In genomic region chr15:77983091-77983707, GRCh38 we compare ENCODE assay signal across 20 cellular contexts.
DNase-seq lines count a peak whose midpoint lies in the region; ATAC-seq, FAIRE-seq and TF ChIP-seq lines count a peak whose summit lies in the region.
"Had no signal": no experiment of that assay in that cellular context is flagged by ENCODE, and none has a peak within 500 bp of the region (broad histone marks: within the 10 kb centered on the region; RNA-seq: fewer than 3 reads in every experiment).

No MANE protein-coding gene starts in this region.

- peak; percentile 13 for FAIRE-seq in GM12878 (lab: Jason Lieb, UNC)
- FAIRE-seq in small intestine (lab: Jason Lieb, UNC), result no peak

- H3K27ac ChIP-seq in GM12878 (ENCODE audit: control insufficient read depth, insufficient read depth) (no peak overlapping the region), transverse colon (no peak overlapping the region), small intestine (ENCODE audit: low read depth in 1 of 2, low read length in 1 of 2) (no peak overlapping the region)
- H3K27ac ChIP-seq: C4-2B, HL-60, SJCRH30 had no signal

- no peaks in the 10 kb centered on the region for H3K4me1 ChIP-seq in GM12878 (ENCODE audit: control insufficient read depth, insufficient read depth, low read length)
- peaks cover 0 to 9% (median 0%) of the 10 kb centered on the region in 4 donors for H3K4me1 ChIP-seq in transverse colon
- H3K4me1 ChIP-seq in small intestine (ENCODE audit: control insufficient read depth in 2 of 2, insufficient read depth in 1 of 2, low read depth in 1 of 2, low read length in 1 of 2), result no peaks in the 10 kb centered on the region

- POLR2A ChIA-PET in GM12878 (lab: Charles Lee), result no interaction called here

- in situ Hi-C loops in GM12878 (cut with MboI) (no loop called here), transverse colon (cut with MboI; ENCODE audit: low pct_ligation_motif_present in 1 of 4, low pct_unique_long_range_greater_than_20kb in 1 of 4, low sequenced_read_pairs in 3 of 4) (no loop called here)

- ATAC-seq in GM12878, result no peak

- RAD21 ChIA-PET in GM12878 (lab: Charles Lee; ENCODE audit: unreplicated experiment), result interaction anchor here (2.1 kb wide), 1 partner anchor 125 kb away, joined by 8 read pairs; no protein-coding TSS in a partner anchor

- CTCF ChIA-PET in GM12878 (lab: Yijun Ruan, JAX), result interaction anchor here (0.6 to 2.8 kb wide), 6 partner anchors 17 to 127 kb away, joined by 3 to 17 read pairs (median 4); no protein-coding TSS in a partner anchor

- no peak overlapping the region for H3K4me2 ChIP-seq in GM12878 (ENCODE audit: control insufficient read depth, insufficient read depth)

- H2AFZ ChIP-seq in GM12878 (ENCODE audit: control insufficient read depth, low read depth, low read length), result no peak overlapping the region

- no peak for TF ChIP-seq RAD21 in GM12878 (IDR thresholded peaks at IDR 0.05; ENCODE audit: insufficient read depth, low read depth, low read length)

- H4K20me1 ChIP-seq in GM12878 (ENCODE audit: control insufficient read depth, insufficient read depth), result no peaks in the 10 kb centered on the region

- WGBS in GM12878 (ENCODE audit: insufficient coverage, insufficient replicate concordance, low lambda C conversion rate, missing lambda C conversion rate), result 58% methylated on average over 10 of the region's 10 CpGs
- WGBS in transverse colon (ENCODE audit: low coverage in 1 of 2), 2 donors, result 86% methylated on average over 9 of the region's 10 CpGs; no CpG with 5 or more reads in 1 of the 2 donors
- 68 to 77% (median 70%) methylated on average over 10 of the region's 10 CpGs for WGBS in small intestine, 3 donors

- no peaks in the 10 kb centered on the region for H3K79me2 ChIP-seq in GM12878 (ENCODE audit: control insufficient read depth, insufficient read depth, low read length)

- no TSS peak for BruUV-seq in GM12878 (replicated peaks; lab: Mats Ljungman, UMichigan)

- no peak overlapping the region for H3K9ac ChIP-seq in GM12878 (ENCODE audit: control insufficient read depth, insufficient read depth, low read length)

- SMC1A ChIA-PET in GM12878 (lab: Charles Lee; ENCODE audit: uncharacterized antibody, unreplicated experiment), result interaction anchor here (1.2 kb wide), 1 partner anchor 129 kb away, joined by 3 read pairs; no protein-coding TSS in a partner anchor

- H3K4me3 ChIP-seq in GM12878 (no peak overlapping the region), transverse colon (no peak overlapping the region), small intestine (ENCODE audit: low read depth in 1 of 2, low read length in 2 of 2) (no peak overlapping the region)
- H3K4me3 ChIP-seq: SJCRH30 had no signal

- intact Hi-C loops in GM12878 (cut with micrococcal nuclease; ENCODE audit: unreplicated experiment), result no loop called here
- intact Hi-C loops in transverse colon (cut with DNase I; ENCODE audit: low total_unique reads), result no loop called here

- no peaks in the 10 kb centered on the region for H3K27me3 ChIP-seq in GM12878 (replicated peaks in 1 of 2; ENCODE audit: control insufficient read depth in 2 of 2, insufficient read depth in 2 of 2, low read length in 1 of 2)
- H3K27me3 ChIP-seq in transverse colon, result no peaks in the 10 kb centered on the region
- H3K27me3 ChIP-seq in small intestine (ENCODE audit: control insufficient read depth in 2 of 2, insufficient read depth in 2 of 2, low read length in 2 of 2), result no peaks in the 10 kb centered on the region
- H3K27me3 ChIP-seq: SJCRH30 had no signal

- TF ChIP-seq CTCF in GM12878 (IDR thresholded peaks at IDR 0.05 in 2 of 3, conservative IDR thresholded peaks at IDR 0.05 in 1 of 3; ENCODE audit: control insufficient read depth in 2 of 3, extremely low read depth in 1 of 3, insufficient read depth in 1 of 3, low read depth in 3 of 3, low read length in 3 of 3) (no peak), GM10266 (IDR thresholded peaks at IDR 0.05; ENCODE audit: control insufficient read depth, insufficient read depth, low read depth, missing control alignments) (no peak), transverse colon (IDR thresholded peaks at IDR 0.05) (no peak)

- DNase-seq in activated CD8-positive, alpha-beta memory T cell treated with anti-CD3 and anti-CD28 coated beads, Interleukin-2, amount 50 U/mL, for 4 hours, result peak; percentile 2
- no peak for DNase-seq in activated CD8-positive, alpha-beta memory T cell treated with anti-CD3 and anti-CD28 coated beads, Interleukin-2, amount 50 U/mL, for 48 hours
- no peak for DNase-seq in GM12878 (ENCODE audit: low read depth, low spot score)
- DNase-seq in mesenteric fat pad (ENCODE audit: low spot score), result peak; percentile 45
- DNase-seq in ureter (ENCODE audit: low spot score), result peak; percentile 23
- DNase-seq in GM10266 (ENCODE audit: extremely low spot score), result no peak
- no peak for DNase-seq in transverse colon
- DNase-seq in small intestine, result no peak
- DNase-seq: 8988T, AML-193, HCEC 1CT, NCI-H1092 treated with DMSO at 0.1 percent for 48 hours, NCI-H1436 treated with DMSO at 0.1 percent for 48 hours, NCI-H1930, NCI-H226, NCI-H510A treated with DMSO at 0.1 percent for 48 hours, NCI-H748 treated with DMSO at 0.1 percent for 48 hours had no signal

- H3K36me3 ChIP-seq in GM12878 (ENCODE audit: control insufficient read depth in 2 of 2, insufficient read depth in 2 of 2, low read length in 1 of 2), result no peaks in the 10 kb centered on the region
- no peaks in the 10 kb centered on the region for H3K36me3 ChIP-seq in transverse colon
- H3K36me3 ChIP-seq in small intestine (ENCODE audit: control insufficient read depth in 2 of 2, insufficient read depth in 2 of 2, low read length in 2 of 2), result no peaks in the 10 kb centered on the region
- H3K36me3 ChIP-seq: SJCRH30 had no signal

- H3K9me3 ChIP-seq in GM12878 (replicated peaks; ENCODE audit: control insufficient read depth, insufficient read depth, low read length) (no peaks in the 10 kb centered on the region), transverse colon (no peaks in the 10 kb centered on the region), small intestine (ENCODE audit: control insufficient read depth, low read depth) (no peaks in the 10 kb centered on the region)
- H3K9me3 ChIP-seq: SJCRH30 had no signal

- TF ChIP-seq POLR2A in GM12878 (IDR thresholded peaks at IDR 0.05; ENCODE audit: low read depth, low read length) (no peak), transverse colon (IDR thresholded peaks at IDR 0.05) (no peak)

- TF ChIP-seq EP300 in GM12878 (IDR thresholded peaks at IDR 0.05; ENCODE audit: borderline replicate concordance in 1 of 2, control insufficient read depth in 1 of 2, low read depth in 2 of 2, low read length in 2 of 2) (no peak), transverse colon (IDR thresholded peaks at IDR 0.05; ENCODE audit: low read depth) (no peak)

TF ChIP-seq in GM12878, 131 proteins besides CTCF, POLR2A, EP300 and RAD21 (continues in another document):
- TF ChIP-seq PAX5 (IDR thresholded peaks at IDR 0.05; ENCODE audit: borderline replicate concordance, low read depth, low read length) (no peak), PKNOX1 (IDR thresholded peaks at IDR 0.05) (no peak), BCL3 (IDR thresholded peaks at IDR 0.05; ENCODE audit: borderline replicate concordance, insufficient read depth, low read depth, low read length, poor library complexity, severe bottlenecking) (no peak), SREBF2 (IDR thresholded peaks at IDR 0.05; ENCODE audit: low read length) (no peak), POLR2AphosphoS2 (IDR thresholded peaks at IDR 0.05; ENCODE audit: low read depth, low read length) (no peak), IRF5 (IDR thresholded peaks at IDR 0.05; ENCODE audit: borderline replicate concordance) (no peak)

Comparison
In these comparisons a context has a peak if more than half of its experiments do, and no peak if none do; other contexts are left out.
1. DNase-seq: peak in activated CD8-positive, alpha-beta memory T cell treated with anti-CD3 and anti-CD28 coated beads, Interleukin-2, amount 50 U/mL, for 4 hours (single experiment), mesenteric fat pad (single experiment) and ureter (single experiment); none in activated CD8-positive, alpha-beta memory T cell treated with anti-CD3 and anti-CD28 coated beads, Interleukin-2, amount 50 U/mL, for 48 hours (single experiment), GM12878 (single experiment), GM10266 (single experiment), transverse colon (single experiment) and small intestine (single experiment).